In the genomic region with DNA sequence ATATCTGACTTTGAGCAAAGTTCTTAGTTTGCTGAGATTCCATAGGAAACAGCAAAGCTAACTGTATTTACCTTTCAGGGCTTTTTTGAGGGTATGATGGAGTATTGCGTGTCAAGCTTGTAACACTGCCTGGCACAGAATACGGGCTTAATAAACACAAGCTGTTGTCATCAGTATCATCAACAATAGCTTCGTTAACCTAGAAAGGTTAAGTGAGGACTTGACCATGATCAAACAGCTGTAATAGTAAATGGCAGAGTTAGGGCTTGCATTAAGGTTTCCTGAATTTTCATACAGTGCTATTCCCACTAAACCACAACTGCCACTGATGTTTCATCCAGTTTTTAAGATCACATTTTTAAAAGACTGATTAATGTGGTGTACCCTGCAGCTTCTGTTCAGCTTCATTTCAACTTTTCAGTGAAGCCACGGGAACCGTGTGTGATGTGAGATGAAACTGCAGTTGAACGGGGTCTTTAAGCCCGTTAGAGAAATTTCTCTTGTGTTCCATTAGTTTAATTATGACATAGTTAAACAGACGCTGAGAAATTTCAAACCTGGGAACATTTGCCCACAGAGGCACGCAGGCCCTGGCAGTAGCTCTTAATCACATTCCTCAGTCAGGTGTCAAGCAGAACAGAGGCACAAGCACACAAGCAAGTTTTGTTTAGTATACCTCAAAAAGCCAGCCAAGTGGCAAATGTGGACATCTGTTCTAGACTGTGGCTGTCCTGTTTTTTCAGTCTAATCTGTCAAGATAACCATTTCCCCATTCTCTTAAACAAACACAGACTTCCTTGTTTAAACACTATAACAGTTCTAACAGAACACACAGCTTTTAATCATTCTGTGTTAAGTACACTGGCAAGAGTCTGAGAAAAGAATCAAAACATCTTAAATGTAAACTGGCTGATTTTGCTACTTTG, we compare ENCODE assay signal across 1 cellular context.
A peak's percentile ranks its signal among the peaks of the same experiment; 100 is the strongest.
TF ChIP-seq lines count a peak whose summit lies in the region.

No MANE protein-coding gene starts in this region.

TF ChIP-seq in HepG2, 621 proteins besides CTCF, POLR2A, EP300 and RAD21 (continued from another document and continues in another):
- TF ChIP-seq, protein P1, sequence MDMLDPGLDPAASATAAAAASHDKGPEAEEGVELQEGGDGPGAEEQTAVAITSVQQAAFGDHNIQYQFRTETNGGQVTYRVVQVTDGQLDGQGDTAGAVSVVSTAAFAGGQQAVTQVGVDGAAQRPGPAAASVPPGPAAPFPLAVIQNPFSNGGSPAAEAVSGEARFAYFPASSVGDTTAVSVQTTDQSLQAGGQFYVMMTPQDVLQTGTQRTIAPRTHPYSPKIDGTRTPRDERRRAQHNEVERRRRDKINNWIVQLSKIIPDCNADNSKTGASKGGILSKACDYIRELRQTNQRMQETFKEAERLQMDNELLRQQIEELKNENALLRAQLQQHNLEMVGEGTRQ (IDR thresholded peaks at IDR 0.05; ENCODE audit: low read depth, low read length) = no peak
- TF ChIP-seq, protein P1 (CRISPR knock-in tag; IDR thresholded peaks at IDR 0.05; ENCODE audit: borderline replicate concordance) = no peak
- TF ChIP-seq, protein P2, sequence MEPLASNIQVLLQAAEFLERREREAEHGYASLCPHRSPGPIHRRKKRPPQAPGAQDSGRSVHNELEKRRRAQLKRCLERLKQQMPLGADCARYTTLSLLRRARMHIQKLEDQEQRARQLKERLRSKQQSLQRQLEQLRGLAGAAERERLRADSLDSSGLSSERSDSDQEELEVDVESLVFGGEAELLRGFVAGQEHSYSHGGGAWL (CRISPR knock-in tag; IDR thresholded peaks at IDR 0.05) = no peak
- no peak for TF ChIP-seq RARG (CRISPR knock-in tag; IDR thresholded peaks at IDR 0.05; ENCODE audit: low read depth)
- TF ChIP-seq POGZ (CRISPR knock-in tag; IDR thresholded peaks at IDR 0.05) = peak; percentile 71
- no peak for TF ChIP-seq AGO1 (IDR thresholded peaks at IDR 0.05; ENCODE audit: low read depth, low read length, poor library complexity, severe bottlenecking)
- peak; percentile 95 for TF ChIP-seq NCOA2 (CRISPR knock-in tag; IDR thresholded peaks at IDR 0.05)
- TF ChIP-seq SMAD3 (CRISPR knock-in tag; IDR thresholded peaks at IDR 0.05) = 0 out of 2 replicates have a peak, but pooled peaks have one; percentile 70
- TF ChIP-seq ZNF3 (CRISPR knock-in tag; IDR thresholded peaks at IDR 0.05) = peak; percentile 78; the same call in 1 of the 2 replicates
- peak; percentile 97 for TF ChIP-seq FOXA3 (CRISPR knock-in tag; IDR thresholded peaks at IDR 0.05)
- TF ChIP-seq, protein P3, sequence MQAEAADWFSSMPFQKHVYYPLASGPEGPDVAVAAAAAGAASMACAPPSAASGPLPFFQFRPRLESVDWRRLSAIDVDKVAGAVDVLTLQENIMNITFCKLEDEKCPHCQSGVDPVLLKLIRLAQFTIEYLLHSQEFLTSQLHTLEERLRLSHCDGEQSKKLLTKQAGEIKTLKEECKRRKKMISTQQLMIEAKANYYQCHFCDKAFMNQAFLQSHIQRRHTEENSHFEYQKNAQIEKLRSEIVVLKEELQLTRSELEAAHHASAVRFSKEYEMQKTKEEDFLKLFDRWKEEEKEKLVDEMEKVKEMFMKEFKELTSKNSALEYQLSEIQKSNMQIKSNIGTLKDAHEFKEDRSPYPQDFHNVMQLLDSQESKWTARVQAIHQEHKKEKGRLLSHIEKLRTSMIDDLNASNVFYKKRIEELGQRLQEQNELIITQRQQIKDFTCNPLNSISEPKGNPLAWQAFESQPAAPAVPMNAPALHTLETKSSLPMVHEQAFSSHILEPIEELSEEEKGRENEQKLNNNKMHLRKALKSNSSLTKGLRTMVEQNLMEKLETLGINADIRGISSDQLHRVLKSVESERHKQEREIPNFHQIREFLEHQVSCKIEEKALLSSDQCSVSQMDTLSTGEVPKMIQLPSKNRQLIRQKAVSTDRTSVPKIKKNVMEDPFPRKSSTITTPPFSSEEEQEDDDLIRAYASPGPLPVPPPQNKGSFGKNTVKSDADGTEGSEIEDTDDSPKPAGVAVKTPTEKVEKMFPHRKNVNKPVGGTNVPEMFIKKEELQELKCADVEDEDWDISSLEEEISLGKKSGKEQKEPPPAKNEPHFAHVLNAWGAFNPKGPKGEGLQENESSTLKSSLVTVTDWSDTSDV (CRISPR knock-in tag; IDR thresholded peaks at IDR 0.05) = no peak
- TF ChIP-seq, protein P4, sequence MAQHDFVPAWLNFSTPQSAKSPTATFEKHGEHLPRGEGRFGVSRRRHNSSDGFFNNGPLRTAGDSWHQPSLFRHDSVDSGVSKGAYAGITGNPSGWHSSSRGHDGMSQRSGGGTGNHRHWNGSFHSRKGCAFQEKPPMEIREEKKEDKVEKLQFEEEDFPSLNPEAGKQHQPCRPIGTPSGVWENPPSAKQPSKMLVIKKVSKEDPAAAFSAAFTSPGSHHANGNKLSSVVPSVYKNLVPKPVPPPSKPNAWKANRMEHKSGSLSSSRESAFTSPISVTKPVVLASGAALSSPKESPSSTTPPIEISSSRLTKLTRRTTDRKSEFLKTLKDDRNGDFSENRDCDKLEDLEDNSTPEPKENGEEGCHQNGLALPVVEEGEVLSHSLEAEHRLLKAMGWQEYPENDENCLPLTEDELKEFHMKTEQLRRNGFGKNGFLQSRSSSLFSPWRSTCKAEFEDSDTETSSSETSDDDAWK (CRISPR knock-in tag; IDR thresholded peaks at IDR 0.05) = no peak
- TF ChIP-seq, protein P5, sequence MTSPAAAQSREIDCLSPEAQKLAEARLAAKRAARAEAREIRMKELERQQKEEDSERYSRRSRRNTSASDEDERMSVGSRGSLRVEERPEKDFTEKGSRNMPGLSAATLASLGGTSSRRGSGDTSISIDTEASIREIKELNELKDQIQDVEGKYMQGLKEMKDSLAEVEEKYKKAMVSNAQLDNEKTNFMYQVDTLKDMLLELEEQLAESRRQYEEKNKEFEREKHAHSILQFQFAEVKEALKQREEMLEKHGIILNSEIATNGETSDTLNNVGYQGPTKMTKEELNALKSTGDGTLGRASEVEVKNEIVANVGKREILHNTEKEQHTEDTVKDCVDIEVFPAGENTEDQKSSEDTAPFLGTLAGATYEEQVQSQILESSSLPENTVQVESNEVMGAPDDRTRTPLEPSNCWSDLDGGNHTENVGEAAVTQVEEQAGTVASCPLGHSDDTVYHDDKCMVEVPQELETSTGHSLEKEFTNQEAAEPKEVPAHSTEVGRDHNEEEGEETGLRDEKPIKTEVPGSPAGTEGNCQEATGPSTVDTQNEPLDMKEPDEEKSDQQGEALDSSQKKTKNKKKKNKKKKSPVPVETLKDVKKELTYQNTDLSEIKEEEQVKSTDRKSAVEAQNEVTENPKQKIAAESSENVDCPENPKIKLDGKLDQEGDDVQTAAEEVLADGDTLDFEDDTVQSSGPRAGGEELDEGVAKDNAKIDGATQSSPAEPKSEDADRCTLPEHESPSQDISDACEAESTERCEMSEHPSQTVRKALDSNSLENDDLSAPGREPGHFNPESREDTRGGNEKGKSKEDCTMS (CRISPR knock-in tag; conservative IDR thresholded peaks at IDR 0.05) = no peak
- TF ChIP-seq, protein P6, sequence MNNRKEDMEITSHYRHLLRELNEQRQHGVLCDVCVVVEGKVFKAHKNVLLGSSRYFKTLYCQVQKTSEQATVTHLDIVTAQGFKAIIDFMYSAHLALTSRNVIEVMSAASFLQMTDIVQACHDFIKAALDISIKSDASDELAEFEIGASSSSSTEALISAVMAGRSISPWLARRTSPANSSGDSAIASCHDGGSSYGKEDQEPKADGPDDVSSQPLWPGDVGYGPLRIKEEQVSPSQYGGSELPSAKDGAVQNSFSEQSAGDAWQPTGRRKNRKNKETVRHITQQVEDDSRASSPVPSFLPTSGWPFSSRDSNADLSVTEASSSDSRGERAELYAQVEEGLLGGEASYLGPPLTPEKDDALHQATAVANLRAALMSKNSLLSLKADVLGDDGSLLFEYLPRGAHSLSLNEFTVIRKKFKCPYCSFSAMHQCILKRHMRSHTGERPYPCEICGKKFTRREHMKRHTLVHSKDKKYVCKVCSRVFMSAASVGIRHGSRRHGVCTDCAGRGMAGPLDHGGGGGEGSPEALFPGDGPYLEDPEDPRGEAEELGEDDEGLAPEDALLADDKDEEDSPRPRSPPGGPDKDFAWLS (CRISPR knock-in tag; IDR thresholded peaks at IDR 0.05; ENCODE audit: borderline replicate concordance) = no peak
- no peak for TF ChIP-seq ZNF33A (CRISPR knock-in tag; IDR thresholded peaks at IDR 0.05; ENCODE audit: borderline replicate concordance)
- TF ChIP-seq ZNF337 (CRISPR knock-in tag; IDR thresholded peaks at IDR 0.05; ENCODE audit: borderline replicate concordance, low read depth) = no peak
- TF ChIP-seq, protein P7, sequence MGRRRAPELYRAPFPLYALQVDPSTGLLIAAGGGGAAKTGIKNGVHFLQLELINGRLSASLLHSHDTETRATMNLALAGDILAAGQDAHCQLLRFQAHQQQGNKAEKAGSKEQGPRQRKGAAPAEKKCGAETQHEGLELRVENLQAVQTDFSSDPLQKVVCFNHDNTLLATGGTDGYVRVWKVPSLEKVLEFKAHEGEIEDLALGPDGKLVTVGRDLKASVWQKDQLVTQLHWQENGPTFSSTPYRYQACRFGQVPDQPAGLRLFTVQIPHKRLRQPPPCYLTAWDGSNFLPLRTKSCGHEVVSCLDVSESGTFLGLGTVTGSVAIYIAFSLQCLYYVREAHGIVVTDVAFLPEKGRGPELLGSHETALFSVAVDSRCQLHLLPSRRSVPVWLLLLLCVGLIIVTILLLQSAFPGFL (CRISPR knock-in tag; IDR thresholded peaks at IDR 0.05) = no peak
- TF ChIP-seq NFE2L2 (IDR thresholded peaks at IDR 0.05; ENCODE audit: low read length) = no peak
- TF ChIP-seq, protein P8, sequence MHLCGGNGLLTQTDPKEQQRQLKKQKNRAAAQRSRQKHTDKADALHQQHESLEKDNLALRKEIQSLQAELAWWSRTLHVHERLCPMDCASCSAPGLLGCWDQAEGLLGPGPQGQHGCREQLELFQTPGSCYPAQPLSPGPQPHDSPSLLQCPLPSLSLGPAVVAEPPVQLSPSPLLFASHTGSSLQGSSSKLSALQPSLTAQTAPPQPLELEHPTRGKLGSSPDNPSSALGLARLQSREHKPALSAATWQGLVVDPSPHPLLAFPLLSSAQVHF (CRISPR knock-in tag; IDR thresholded peaks at IDR 0.05) = no peak
- no peak for TF ChIP-seq NR1H2 (CRISPR knock-in tag; IDR thresholded peaks at IDR 0.05; ENCODE audit: borderline replicate concordance, low read depth)
- no peak for TF ChIP-seq RBFOX2 (IDR thresholded peaks at IDR 0.05; ENCODE audit: low read depth, low read length)
- TF ChIP-seq TBX3 (IDR thresholded peaks at IDR 0.05; ENCODE audit: borderline replicate concordance) = peak; percentile 89
- TF ChIP-seq, protein P9, sequence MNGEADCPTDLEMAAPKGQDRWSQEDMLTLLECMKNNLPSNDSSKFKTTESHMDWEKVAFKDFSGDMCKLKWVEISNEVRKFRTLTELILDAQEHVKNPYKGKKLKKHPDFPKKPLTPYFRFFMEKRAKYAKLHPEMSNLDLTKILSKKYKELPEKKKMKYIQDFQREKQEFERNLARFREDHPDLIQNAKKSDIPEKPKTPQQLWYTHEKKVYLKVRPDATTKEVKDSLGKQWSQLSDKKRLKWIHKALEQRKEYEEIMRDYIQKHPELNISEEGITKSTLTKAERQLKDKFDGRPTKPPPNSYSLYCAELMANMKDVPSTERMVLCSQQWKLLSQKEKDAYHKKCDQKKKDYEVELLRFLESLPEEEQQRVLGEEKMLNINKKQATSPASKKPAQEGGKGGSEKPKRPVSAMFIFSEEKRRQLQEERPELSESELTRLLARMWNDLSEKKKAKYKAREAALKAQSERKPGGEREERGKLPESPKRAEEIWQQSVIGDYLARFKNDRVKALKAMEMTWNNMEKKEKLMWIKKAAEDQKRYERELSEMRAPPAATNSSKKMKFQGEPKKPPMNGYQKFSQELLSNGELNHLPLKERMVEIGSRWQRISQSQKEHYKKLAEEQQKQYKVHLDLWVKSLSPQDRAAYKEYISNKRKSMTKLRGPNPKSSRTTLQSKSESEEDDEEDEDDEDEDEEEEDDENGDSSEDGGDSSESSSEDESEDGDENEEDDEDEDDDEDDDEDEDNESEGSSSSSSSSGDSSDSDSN (CRISPR knock-in tag; IDR thresholded peaks at IDR 0.05) = no peak
- TF ChIP-seq, protein P10, sequence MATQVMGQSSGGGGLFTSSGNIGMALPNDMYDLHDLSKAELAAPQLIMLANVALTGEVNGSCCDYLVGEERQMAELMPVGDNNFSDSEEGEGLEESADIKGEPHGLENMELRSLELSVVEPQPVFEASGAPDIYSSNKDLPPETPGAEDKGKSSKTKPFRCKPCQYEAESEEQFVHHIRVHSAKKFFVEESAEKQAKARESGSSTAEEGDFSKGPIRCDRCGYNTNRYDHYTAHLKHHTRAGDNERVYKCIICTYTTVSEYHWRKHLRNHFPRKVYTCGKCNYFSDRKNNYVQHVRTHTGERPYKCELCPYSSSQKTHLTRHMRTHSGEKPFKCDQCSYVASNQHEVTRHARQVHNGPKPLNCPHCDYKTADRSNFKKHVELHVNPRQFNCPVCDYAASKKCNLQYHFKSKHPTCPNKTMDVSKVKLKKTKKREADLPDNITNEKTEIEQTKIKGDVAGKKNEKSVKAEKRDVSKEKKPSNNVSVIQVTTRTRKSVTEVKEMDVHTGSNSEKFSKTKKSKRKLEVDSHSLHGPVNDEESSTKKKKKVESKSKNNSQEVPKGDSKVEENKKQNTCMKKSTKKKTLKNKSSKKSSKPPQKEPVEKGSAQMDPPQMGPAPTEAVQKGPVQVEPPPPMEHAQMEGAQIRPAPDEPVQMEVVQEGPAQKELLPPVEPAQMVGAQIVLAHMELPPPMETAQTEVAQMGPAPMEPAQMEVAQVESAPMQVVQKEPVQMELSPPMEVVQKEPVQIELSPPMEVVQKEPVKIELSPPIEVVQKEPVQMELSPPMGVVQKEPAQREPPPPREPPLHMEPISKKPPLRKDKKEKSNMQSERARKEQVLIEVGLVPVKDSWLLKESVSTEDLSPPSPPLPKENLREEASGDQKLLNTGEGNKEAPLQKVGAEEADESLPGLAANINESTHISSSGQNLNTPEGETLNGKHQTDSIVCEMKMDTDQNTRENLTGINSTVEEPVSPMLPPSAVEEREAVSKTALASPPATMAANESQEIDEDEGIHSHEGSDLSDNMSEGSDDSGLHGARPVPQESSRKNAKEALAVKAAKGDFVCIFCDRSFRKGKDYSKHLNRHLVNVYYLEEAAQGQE (IDR thresholded peaks at IDR 0.05; ENCODE audit: borderline replicate concordance in 1 of 2, low read depth in 1 of 2, low read length in 2 of 2) = peak in 1 of 2 experiments; percentile 72; a peak in 2 of 4 replicates
- TF ChIP-seq, protein P11, sequence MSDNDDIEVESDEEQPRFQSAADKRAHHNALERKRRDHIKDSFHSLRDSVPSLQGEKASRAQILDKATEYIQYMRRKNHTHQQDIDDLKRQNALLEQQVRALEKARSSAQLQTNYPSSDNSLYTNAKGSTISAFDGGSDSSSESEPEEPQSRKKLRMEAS (IDR thresholded peaks at IDR 0.05) = peak; percentile 57
